1 cellular context compared by ENCODE assay signal in the genomic region with DNA sequence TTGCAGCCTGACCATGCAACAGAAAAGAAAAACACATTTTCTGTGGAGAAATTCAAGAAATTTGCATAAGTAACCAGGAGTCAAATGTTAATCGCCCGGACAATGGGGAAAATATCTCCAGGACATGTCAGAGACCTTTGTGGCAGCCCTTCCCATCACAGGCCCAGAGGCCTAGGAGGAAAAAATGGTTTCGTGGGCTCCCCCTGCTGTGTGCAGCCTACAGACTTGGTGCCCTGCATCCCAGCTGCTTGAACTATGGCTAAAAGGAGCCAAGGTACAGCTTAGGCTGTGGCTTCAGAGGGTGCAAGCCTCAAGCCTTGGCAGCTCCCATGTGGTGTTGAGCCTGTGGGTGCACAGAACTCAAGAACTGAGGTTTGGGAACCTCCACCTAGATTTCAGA. TPM values are rescaled to one million over a fixed set of nuclear protein-coding genes. Genes with fewer than 3 reads are reported as not detected.
"Had no signal": no experiment of that assay in that cellular context is flagged by ENCODE, and none has a peak within 500 bp of the region (broad histone marks: within the 10 kb centered on the region; RNA-seq: fewer than 3 reads in every experiment).

No MANE protein-coding gene starts in this region.

RNA-seq across cellular contexts. Expression of gene ZNF132, which starts 8.9 kb away (rescaled TPM):
- total RNA-seq: PC-3 had no signal
